19 cellular contexts compared by ENCODE assay signal in genomic region chr1:197671140-197671539, GRCh38.
"Had no signal": no experiment of that assay in that cellular context is flagged by ENCODE, and none has a peak within 500 bp of the region (broad histone marks: within the 10 kb centered on the region; RNA-seq: fewer than 3 reads in every experiment).

No MANE protein-coding gene starts in this region.

- H3K27ac Mint-ChIP-seq: activated CD8-positive, alpha-beta memory T cell treated with anti-CD3 and anti-CD28 coated beads, Interleukin-2, amount 10 ng/mL, durations not matched to agents 7 days and 5 days; activated naive CD4-positive, alpha-beta T cell treated with anti-CD3 and anti-CD28 coated beads for 36 hours; activated naive CD8-positive, alpha-beta T cell treated with anti-CD3 and anti-CD28 coated beads, Interleukin-2, amount 50 U/mL, for 24 hours; activated T-helper 2 cell treated with anti-CD3 and anti-CD28 coated beads, Interferon-gamma antibody, Interleukin-2, Interleukin-4, amounts not matched to agents 10 μg/mL and 5 μg/mL and 100 μg/mL, durations not matched to agents 14 hours and 24 hours and 36 hours had no signal

- H3K9me3 Mint-ChIP-seq: activated naive CD4-positive, alpha-beta T cell treated with anti-CD3 and anti-CD28 coated beads for 36 hours; activated naive CD8-positive, alpha-beta T cell treated with anti-CD3 and anti-CD28 coated beads, Interleukin-2, amount 50 U/mL, for 24 hours; activated T-helper 2 cell treated with anti-CD3 and anti-CD28 coated beads, Interferon-gamma antibody, Interleukin-2, Interleukin-4, amounts not matched to agents 10 μg/mL and 5 μg/mL and 100 μg/mL, durations not matched to agents 14 hours and 24 hours and 36 hours; mesothelial cell of epicardium had no signal

- H3K9me3 ChIP-seq: heart right ventricle, right lobe of liver, stomach, testis, upper lobe of right lung had no signal

- H3K4me3 Mint-ChIP-seq: activated CD8-positive, alpha-beta memory T cell treated with anti-CD3 and anti-CD28 coated beads, Interleukin-2, amount 10 ng/mL, durations not matched to agents 7 days and 5 days; activated naive CD4-positive, alpha-beta T cell treated with anti-CD3 and anti-CD28 coated beads for 36 hours; activated naive CD8-positive, alpha-beta T cell treated with anti-CD3 and anti-CD28 coated beads, Interleukin-2, amount 50 U/mL, for 24 hours; mesothelial cell of epicardium had no signal

- H3K36me3 Mint-ChIP-seq: activated CD8-positive, alpha-beta memory T cell treated with anti-CD3 and anti-CD28 coated beads, Interleukin-2, amount 10 ng/mL, durations not matched to agents 7 days and 5 days; mesothelial cell of epicardium had no signal

- H3K4me1 Mint-ChIP-seq: activated CD8-positive, alpha-beta memory T cell treated with anti-CD3 and anti-CD28 coated beads, Interleukin-2, amount 10 ng/mL, durations not matched to agents 7 days and 5 days; activated naive CD8-positive, alpha-beta T cell treated with anti-CD3 and anti-CD28 coated beads, Interleukin-2, amount 50 U/mL, for 24 hours had no signal

- H3K27ac ChIP-seq: heart right ventricle, right lobe of liver, stomach, testis, upper lobe of right lung had no signal

- H3K4me3 ChIP-seq: heart right ventricle, lung, right lobe of liver, stomach, testis, upper lobe of right lung had no signal

- H3K36me3 ChIP-seq: heart right ventricle, right lobe of liver, stomach, upper lobe of right lung had no signal

- H3K4me1 ChIP-seq: testis had no signal

- H3K27me3 ChIP-seq: heart right ventricle, right lobe of liver, stomach, testis, upper lobe of right lung had no signal

- DNase-seq: activated CD4-positive, alpha-beta T cell treated with anti-CD3 and anti-CD28 coated beads, Interleukin-2, amount 50 U/mL, for 48 hours; activated CD4-positive, CD25-positive, alpha-beta regulatory T cell treated with anti-CD3 and anti-CD28 coated beads, Interleukin-2, amount 50 U/mL, for 72 hours; activated CD8-positive, alpha-beta memory T cell treated with anti-CD3 and anti-CD28 coated beads, Interleukin-2, amount 10 ng/mL, durations not matched to agents 7 days and 5 days; activated naive CD4-positive, alpha-beta T cell treated with anti-CD3 and anti-CD28 coated beads for 36 hours; activated naive CD8-positive, alpha-beta T cell treated with anti-CD3 and anti-CD28 coated beads, Interleukin-2, amount 50 U/mL, for 24 hours; activated T-cell treated with anti-CD3 and anti-CD28 coated beads, Interleukin-2, amount 50 U/mL, for 1 hour; erythroblast; foreskin melanocyte; heart right ventricle; left colon; right lobe of liver; stimulated activated CD4-positive, alpha-beta T cell treated with anti-CD3 and anti-CD28 coated beads, Interleukin-1b, Interleukin-23, amount 100 ng/mL, for 48 hours; stomach; T1000; testis; upper lobe of right lung had no signal

- ATAC-seq: activated CD8-positive, alpha-beta memory T cell treated with anti-CD3 and anti-CD28 coated beads, Interleukin-2, amount 10 ng/mL, durations not matched to agents 7 days and 5 days; activated naive CD8-positive, alpha-beta T cell treated with anti-CD3 and anti-CD28 coated beads, Interleukin-2, amount 50 U/mL, for 24 hours; heart right ventricle; left colon; upper lobe of right lung had no signal

- H3K27me3 Mint-ChIP-seq: activated CD8-positive, alpha-beta memory T cell treated with anti-CD3 and anti-CD28 coated beads, Interleukin-2, amount 10 ng/mL, durations not matched to agents 7 days and 5 days; activated naive CD8-positive, alpha-beta T cell treated with anti-CD3 and anti-CD28 coated beads, Interleukin-2, amount 50 U/mL, for 24 hours had no signal
